Comparison of ENCODE assay signal across 13 cellular contexts in the genomic region with DNA sequence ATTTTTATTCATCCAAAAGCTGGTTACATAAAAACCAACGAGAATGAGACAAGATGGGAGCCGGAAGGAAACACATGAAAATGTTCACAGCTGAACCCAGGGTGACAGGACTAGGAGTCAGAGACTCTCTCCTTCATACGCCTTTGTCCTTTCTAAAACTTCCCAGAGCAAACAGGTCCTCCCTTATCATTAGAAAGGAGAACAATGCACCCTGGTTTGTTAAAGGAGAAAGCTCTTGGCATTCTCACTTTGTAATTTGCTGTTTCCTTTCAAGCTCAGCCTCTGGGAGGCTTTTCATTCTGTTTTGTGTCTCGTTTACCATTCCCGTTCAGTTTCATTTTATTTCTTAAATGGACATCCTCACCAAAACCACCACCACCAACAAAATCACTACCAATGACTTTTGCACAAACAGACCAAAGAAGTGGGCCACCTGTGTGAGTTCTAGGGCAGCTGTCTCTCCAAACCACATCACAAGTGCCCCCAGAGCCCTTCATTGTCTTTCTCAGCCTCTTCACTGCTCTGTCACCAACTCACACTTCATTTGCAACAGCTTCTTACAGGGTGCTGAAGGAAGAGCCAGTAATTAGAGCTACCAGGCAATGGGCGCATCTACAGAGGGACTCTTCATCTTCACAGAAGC.
DNase-seq lines count a peak whose midpoint lies in the region; ATAC-seq and TF ChIP-seq lines count a peak whose summit lies in the region.
"Had no signal": no experiment of that assay in that cellular context is flagged by ENCODE, and none has a peak within 500 bp of the region (broad histone marks: within the 10 kb centered on the region; RNA-seq: fewer than 3 reads in every experiment).

No MANE protein-coding gene starts in this region.

- H3K9me3 Mint-ChIP-seq in naive thymus-derived CD4-positive, alpha-beta T cell: no peaks in the 10 kb centered on the region
- H3K9me3 Mint-ChIP-seq in nephron progenitor cell: no peaks in the 10 kb centered on the region

- peak overlapping the region; percentile 79 to 94 (median 90) for H3K4me3 Mint-ChIP-seq in naive thymus-derived CD4-positive, alpha-beta T cell
- no peak overlapping the region for H3K4me3 Mint-ChIP-seq in nephron progenitor cell

- TF ChIP-seq POLR2A in adrenal gland (IDR thresholded peaks at IDR 0.05): no peak

- H3K27ac Mint-ChIP-seq in naive thymus-derived CD4-positive, alpha-beta T cell: peak overlapping the region; percentile 82 to 96 (median 93)
- no peak overlapping the region for H3K27ac Mint-ChIP-seq in nephron progenitor cell

- H3K4me3 ChIP-seq in BLaER1 (no peak overlapping the region), H7 (ENCODE audit: insufficient read depth, low read depth, low read length) (no peak overlapping the region), adrenal gland (no peak overlapping the region)
- H3K4me3 ChIP-seq in naive thymus-derived CD4-positive, alpha-beta T cell (ENCODE audit: low read length): peak overlapping the region; percentile 50

- H3K9me3 ChIP-seq in BLaER1 (no peaks in the 10 kb centered on the region), adrenal gland (replicated peaks in 1 of 3) (no peaks in the 10 kb centered on the region)
- no peaks in the 10 kb centered on the region for H3K9me3 ChIP-seq in naive thymus-derived CD4-positive, alpha-beta T cell (ENCODE audit: control insufficient read depth in 2 of 3, low read length in 3 of 3)
- H3K9me3 ChIP-seq: neutrophil had no signal

- TF ChIP-seq CTCF in adrenal gland (IDR thresholded peaks at IDR 0.05) (no peak), GM10248 (IDR thresholded peaks at IDR 0.05; ENCODE audit: control extremely low read depth, extremely low read depth, low read depth, missing control alignments) (no peak), nephron progenitor cell (IDR thresholded peaks at IDR 0.05) (no peak)

- POLR2A ChIA-PET in naive thymus-derived CD4-positive, alpha-beta T cell (lab: Charles Lee): interaction anchor here (0.6 to 20.2 kb wide), 20 partner anchors 8 to 152 kb away, joined by 3 to 362 read pairs (median 4); a partner anchor contains a TSS
- POLR2A ChIA-PET in GM10248 (lab: Yijun Ruan, JAX): no interaction called here

- WGBS in adrenal gland, 4 donors: 42 to 51% (median 45%) methylated on average over 6 of the region's 6 CpGs

- peaks cover 99% of the 10 kb centered on the region for H4K20me1 ChIP-seq in BLaER1

- 0 out of 2 replicates have a peak overlapping the region, but pooled peaks have one; percentile 23 for H3K9ac ChIP-seq in BLaER1

- H3K4me1 ChIP-seq in BLaER1 (peaks cover 100% of the 10 kb centered on the region), adrenal gland (replicated peaks in 1 of 2) (peaks cover 25 to 67% of the 10 kb centered on the region in 2 donors)
- peaks cover 35 to 65% of the 10 kb centered on the region in 2 donors for H3K4me1 ChIP-seq in naive thymus-derived CD4-positive, alpha-beta T cell (ENCODE audit: control insufficient read depth in 2 of 2, insufficient read depth in 2 of 2, low read length in 2 of 2)

- peak; percentile 78 for DNase-seq in H7
- DNase-seq in adrenal gland: peak in 1 of 7 donors; percentile 5
- DNase-seq in naive thymus-derived CD4-positive, alpha-beta T cell: peak in 6 of 9 donors; percentile 48 to 59 (median 52)
- no peak for DNase-seq in GM10248 (ENCODE audit: extremely low spot score)
- no peak for DNase-seq in germinal center (ENCODE audit: low spot score)
- DNase-seq in nephron progenitor cell: no peak
- DNase-seq: activated CD4-positive, alpha-beta T cell treated with anti-CD3 and anti-CD28 coated beads, Interleukin-2, amount 50 U/mL, for 48 hours; NCI-H146; SHP77; stimulated activated CD4-positive, alpha-beta T cell treated with anti-CD3 and anti-CD28 coated beads, Interleukin-2, amount 100 ng/mL, for 24 hours had no signal

- peaks cover 38 to 91% (median 72%) of the 10 kb centered on the region in 7 donors for H3K4me1 Mint-ChIP-seq in naive thymus-derived CD4-positive, alpha-beta T cell
- H3K4me1 Mint-ChIP-seq in nephron progenitor cell: peaks cover 67% of the 10 kb centered on the region

- no peaks in the 10 kb centered on the region for H3K36me3 ChIP-seq in BLaER1
- no peaks in the 10 kb centered on the region for H3K36me3 ChIP-seq in H7 (replicated peaks; ENCODE audit: control insufficient read depth, insufficient read depth, low read length)
- H3K36me3 ChIP-seq in adrenal gland (replicated peaks in 1 of 2): no peaks in the 10 kb centered on the region
- H3K36me3 ChIP-seq in naive thymus-derived CD4-positive, alpha-beta T cell (ENCODE audit: control insufficient read depth in 2 of 3, insufficient read depth in 3 of 3, low read length in 3 of 3): no peaks in the 10 kb centered on the region
- H3K36me3 ChIP-seq: neutrophil had no signal

- peak overlapping the region; percentile 75 for H3K4me2 ChIP-seq in BLaER1

- ATAC-seq in naive thymus-derived CD4-positive, alpha-beta T cell: peak; percentile 35
- no peak for ATAC-seq in HG02763 (IDR thresholded peaks at IDR 0.05; ENCODE audit: unreplicated experiment)

- intact Hi-C loops in adrenal gland (cut with DNase I): no loop called here
- intact Hi-C loops in naive thymus-derived CD4-positive, alpha-beta T cell (cut with micrococcal nuclease): no loop called here

- H3K27ac ChIP-seq in BLaER1 (peak overlapping the region; percentile 8; the same call in 1 of the 2 replicates), adrenal gland (peak overlapping the region in 4 of 5 donors; percentile 26 to 86 (median 65))
- H3K27ac ChIP-seq in naive thymus-derived CD4-positive, alpha-beta T cell (ENCODE audit: low read depth, low read length): peak overlapping the region; percentile 77
- H3K27ac ChIP-seq: neutrophil had no signal

- H3K27me3 ChIP-seq in BLaER1: no peaks in the 10 kb centered on the region
- no peaks in the 10 kb centered on the region for H3K27me3 ChIP-seq in H7 (ENCODE audit: control insufficient read depth, insufficient read depth, low read length)
- no peaks in the 10 kb centered on the region for H3K27me3 ChIP-seq in adrenal gland
- H3K27me3 ChIP-seq in naive thymus-derived CD4-positive, alpha-beta T cell (ENCODE audit: control insufficient read depth in 2 of 2, insufficient read depth in 2 of 2, low read length in 2 of 2): no peaks in the 10 kb centered on the region
- H3K27me3 ChIP-seq: neutrophil had no signal

- peaks cover 0 to 10% (median 0%) of the 10 kb centered on the region in 5 donors for H3K36me3 Mint-ChIP-seq in naive thymus-derived CD4-positive, alpha-beta T cell
- H3K36me3 Mint-ChIP-seq in nephron progenitor cell (ENCODE audit: low read depth): no peaks in the 10 kb centered on the region

- CTCF ChIA-PET in naive thymus-derived CD4-positive, alpha-beta T cell (lab: Charles Lee): interaction anchor here (0.9 to 7.2 kb wide), 8 partner anchors 8 to 103 kb away, joined by 3 to 100 read pairs (median 6); no protein-coding TSS in a partner anchor
- CTCF ChIA-PET in GM10248 (lab: Yijun Ruan, JAX): interaction anchor here (0.9 to 2.1 kb wide), 5 partner anchors 9 to 125 kb away, joined by 3 to 5 read pairs (median 3); no protein-coding TSS in a partner anchor

- no peaks in the 10 kb centered on the region for H3K27me3 Mint-ChIP-seq in naive thymus-derived CD4-positive, alpha-beta T cell
- H3K27me3 Mint-ChIP-seq in nephron progenitor cell (ENCODE audit: low read depth, poor library complexity): peaks cover 12% of the 10 kb centered on the region

Comparison
In these comparisons a context has a peak if more than half of its experiments do, and no peak if none do; other contexts are left out.
1. H3K27ac ChIP-seq: peak in every context shown above with its lines; median percentile 77 in naive thymus-derived CD4-positive, alpha-beta T cell; 65 in adrenal gland; 8 in BLaER1.
2. DNase-seq: peak in H7 (single experiment) and naive thymus-derived CD4-positive, alpha-beta T cell (6 of 9); none in GM10248 (single experiment), germinal center (single experiment) and nephron progenitor cell (single experiment).